18 cellular contexts compared by ENCODE assay signal in genomic region chr3:189792046-189792929, GRCh38.
"Had no signal": no experiment of that assay in that cellular context is flagged by ENCODE, and none has a peak within 500 bp of the region (broad histone marks: within the 10 kb centered on the region; RNA-seq: fewer than 3 reads in every experiment).

No MANE protein-coding gene starts in this region.

- H3K27ac Mint-ChIP-seq: activated T-helper 1 cell treated with anti-CD3 and anti-CD28 coated beads, Interleukin-12 subunit alpha, Interleukin-12 subunit beta, Interleukin-2, Interleukin-4 antibody, amounts not matched to agents 30 ng/mL and 10 ng/mL and 1 ng/mL, durations not matched to agents 14 hours and 24 hours and 36 hours; memory B cell; natural killer cell; stimulated activated naive B cell treated with anti-CD40 and anti-IgM and Interleukin-4, amounts not matched to agents 10 μg/mL and 1 μg/mL and 100 μg/mL, for 72 hours; T-helper 2 cell treated with Interferon-gamma antibody and Interleukin-4, amounts not matched to agents 5 μg/mL and 100 μg/mL, for 36 hours had no signal

- H3K4me3 ChIP-seq: left ventricle myocardium inferior, tibial nerve had no signal

- ATAC-seq: activated CD4-positive, CD25-positive, alpha-beta regulatory T cell treated with anti-CD3 and anti-CD28 coated beads, Interleukin-2, amount 50 U/mL, for 24 hours; natural killer cell; stimulated activated naive B cell treated with anti-CD40 and anti-IgM and Interleukin-4, amounts not matched to agents 10 μg/mL and 1 μg/mL and 100 μg/mL, for 72 hours had no signal

- H3K27ac ChIP-seq: brain microvascular endothelial cell, left ventricle myocardium inferior, tibial nerve had no signal

- H3K4me1 Mint-ChIP-seq: natural killer cell had no signal

- H3K4me3 Mint-ChIP-seq: activated T-helper 1 cell treated with anti-CD3 and anti-CD28 coated beads, Interleukin-12 subunit alpha, Interleukin-12 subunit beta, Interleukin-2, Interleukin-4 antibody, amounts not matched to agents 30 ng/mL and 10 ng/mL and 1 ng/mL, durations not matched to agents 14 hours and 24 hours and 36 hours; memory B cell; natural killer cell; stimulated activated naive B cell treated with anti-CD40 and anti-IgM and Interleukin-4, amounts not matched to agents 10 μg/mL and 1 μg/mL and 100 μg/mL, for 72 hours; T-helper 2 cell treated with Interferon-gamma antibody and Interleukin-4, amounts not matched to agents 5 μg/mL and 100 μg/mL, for 36 hours had no signal

- H3K36me3 Mint-ChIP-seq: memory B cell; natural killer cell; stimulated activated naive B cell treated with anti-CD40 and anti-IgM and Interleukin-4, amounts not matched to agents 10 μg/mL and 1 μg/mL and 100 μg/mL, for 72 hours had no signal

- H3K27me3 Mint-ChIP-seq: memory B cell; stimulated activated naive B cell treated with anti-CD40 and anti-IgM and Interleukin-4, amounts not matched to agents 10 μg/mL and 1 μg/mL and 100 μg/mL, for 72 hours had no signal

- H3K27me3 ChIP-seq: brain microvascular endothelial cell, tibial nerve had no signal

- DNase-seq: activated CD4-positive, alpha-beta T cell treated with anti-CD3 and anti-CD28 coated beads, Interleukin-2, amount 50 U/mL, for 1 hour; anterior cingulate cortex; brain microvascular endothelial cell; cerebellar nuclear complex; effector memory CD4-positive, alpha-beta T cell; hypothalamus; left ventricle myocardium inferior; natural killer cell; nucleus accumbens; posterior cingulate gyrus; stimulated activated CD4-positive, alpha-beta T cell treated with anti-CD3 and anti-CD28 coated beads, Interleukin-15, amount 100 ng/mL, for 24 hours; stimulated activated CD4-positive, alpha-beta T cell treated with anti-CD3 and anti-CD28 coated beads, Interleukin-4, amount 100 ng/mL, for 1 hour; stimulated activated naive B cell treated with anti-CD40 and anti-IgM and Interleukin-4, amounts not matched to agents 10 μg/mL and 1 μg/mL and 100 μg/mL, for 72 hours had no signal

- H3K36me3 ChIP-seq: brain microvascular endothelial cell, left ventricle myocardium inferior, tibial nerve had no signal

- H3K4me1 ChIP-seq: left ventricle myocardium inferior had no signal

- H3K9me3 Mint-ChIP-seq: activated T-helper 1 cell treated with anti-CD3 and anti-CD28 coated beads, Interleukin-12 subunit alpha, Interleukin-12 subunit beta, Interleukin-2, Interleukin-4 antibody, amounts not matched to agents 30 ng/mL and 10 ng/mL and 1 ng/mL, durations not matched to agents 14 hours and 24 hours and 36 hours; memory B cell; stimulated activated naive B cell treated with anti-CD40 and anti-IgM and Interleukin-4, amounts not matched to agents 10 μg/mL and 1 μg/mL and 100 μg/mL, for 72 hours; T-helper 2 cell treated with Interferon-gamma antibody and Interleukin-4, amounts not matched to agents 5 μg/mL and 100 μg/mL, for 36 hours had no signal

- H3K9me3 ChIP-seq: left ventricle myocardium inferior, tibial nerve had no signal
